Comparison of ENCODE assay signal across 1 cellular context in the genomic region with DNA sequence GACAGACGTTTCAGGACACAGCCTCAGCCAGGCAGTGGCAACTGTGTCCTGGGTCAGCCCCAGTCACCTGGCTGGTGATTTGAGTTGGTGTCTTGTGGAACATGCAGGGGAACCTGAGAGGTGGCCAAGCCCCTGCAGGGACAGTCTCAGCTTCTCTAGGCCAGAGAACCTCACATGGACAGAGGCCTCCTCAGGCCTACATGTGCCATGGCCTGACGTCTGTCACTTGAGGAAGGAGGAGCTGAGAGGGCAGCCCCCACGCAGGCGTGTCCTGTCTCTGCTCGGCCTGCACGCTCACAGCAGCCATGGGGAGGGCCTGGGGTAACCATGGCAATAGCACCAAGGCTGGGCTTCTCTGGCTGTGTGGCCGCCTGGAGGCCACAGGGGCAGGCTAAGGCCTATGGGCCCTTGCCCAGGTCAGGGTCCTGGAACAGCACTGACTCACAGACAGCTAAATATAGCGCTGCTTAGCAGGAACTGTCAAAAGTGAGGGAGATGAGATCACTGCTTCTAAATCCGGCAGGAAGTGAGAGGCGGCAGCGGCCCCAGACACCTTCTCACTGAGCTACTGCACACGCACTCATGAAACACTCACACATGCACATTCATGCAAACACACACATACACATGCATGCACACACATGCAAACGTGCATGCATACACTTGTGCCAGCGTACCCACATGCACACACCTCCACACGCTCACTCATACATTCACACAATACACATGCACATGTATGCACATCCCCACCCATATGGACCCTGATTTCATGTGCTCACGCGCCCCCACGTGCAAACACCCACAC.
TF ChIP-seq lines count a peak whose summit lies in the region.

No MANE protein-coding gene starts in this region.

TF ChIP-seq in K562, 482 proteins besides CTCF, POLR2A, EP300 and RAD21 (continued from another document and continues in another):
- TF ChIP-seq MGA (IDR thresholded peaks at IDR 0.05) (peak; percentile 76), ZNF263 (CRISPR knock-in tag; IDR thresholded peaks at IDR 0.05; ENCODE audit: borderline replicate concordance) (no peak), ZC3H4 (CRISPR knock-in tag; IDR thresholded peaks at IDR 0.05; ENCODE audit: borderline replicate concordance) (no peak), MEIS2 (IDR thresholded peaks at IDR 0.05; ENCODE audit: partially characterized antibody) (peak; percentile 84), MAFG (tag; conservative IDR thresholded peaks at IDR 0.05) (no peak), HMGN3 (IDR thresholded peaks at IDR 0.05; ENCODE audit: borderline replicate concordance, extremely low read depth, insufficient read length, low read depth, low read length) (no peak), ZNF584 (CRISPR knock-in tag; IDR thresholded peaks at IDR 0.05; ENCODE audit: low read depth) (0 out of 2 replicates have a peak, but pooled peaks have one; percentile 25), NFIX (CRISPR knock-in tag; IDR thresholded peaks at IDR 0.05; ENCODE audit: low read depth) (no peak), ZNF282 (CRISPR knock-in tag; IDR thresholded peaks at IDR 0.05) (no peak), ZFP30 (CRISPR knock-in tag; IDR thresholded peaks at IDR 0.05; ENCODE audit: borderline replicate concordance) (no peak), SAFB (IDR thresholded peaks at IDR 0.05; ENCODE audit: borderline replicate concordance, low read depth, low read length) (no peak), TRIM24 (IDR thresholded peaks at IDR 0.05) (no peak), ZNF311 (CRISPR knock-in tag; IDR thresholded peaks at IDR 0.05) (no peak), ILF3 (IDR thresholded peaks at IDR 0.05; ENCODE audit: borderline replicate concordance) (no peak), NFXL1 (CRISPR knock-in tag; IDR thresholded peaks at IDR 0.05) (no peak), STAT5A (IDR thresholded peaks at IDR 0.05; ENCODE audit: borderline replicate concordance, low read length) (no peak), BHLHE40 (IDR thresholded peaks at IDR 0.05; ENCODE audit: low read length) (peak; percentile 87), POLR2AphosphoS2 (IDR thresholded peaks at IDR 0.05; ENCODE audit: low read length) (no peak), PURB (CRISPR knock-in tag; IDR thresholded peaks at IDR 0.05; ENCODE audit: low read depth) (no peak), ZNF830 (CRISPR knock-in tag; IDR thresholded peaks at IDR 0.05) (no peak), FOXA3 (CRISPR knock-in tag; conservative IDR thresholded peaks at IDR 0.05 in 1 of 2, IDR thresholded peaks at IDR 0.05 in 1 of 2) (no peak; a peak in 2 of 4 replicates), DNMT1 (IDR thresholded peaks at IDR 0.05) (no peak), POLR3G (IDR thresholded peaks at IDR 0.05; ENCODE audit: extremely low read depth, insufficient read length, insufficient replicate concordance) (no peak), SRF (CRISPR knock-in tag; IDR thresholded peaks at IDR 0.05) (peak in 1 of 2 experiments; percentile 60; a peak in 1 of 4 replicates), RNF2 (IDR thresholded peaks at IDR 0.05) (peak; percentile 59; the same call in 1 of the 2 replicates), LEF1 (IDR thresholded peaks at IDR 0.05) (no peak), ZC3H11A (IDR thresholded peaks at IDR 0.05; ENCODE audit: low read depth, low read length) (no peak), HNRNPUL1 (IDR thresholded peaks at IDR 0.05; ENCODE audit: low read length) (no peak), JUNB (CRISPR knock-in tag; conservative IDR thresholded peaks at IDR 0.05) (no peak), ATF7 (IDR thresholded peaks at IDR 0.05) (peak; percentile 92), HMG20A (CRISPR knock-in tag; conservative IDR thresholded peaks at IDR 0.05) (no peak), ZNF740 (CRISPR knock-in tag; IDR thresholded peaks at IDR 0.05) (no peak), ZNF740 (tag; IDR thresholded peaks at IDR 0.05) (no peak), CREM (IDR thresholded peaks at IDR 0.05; ENCODE audit: low read depth) (peak; percentile 47; the same call in 1 of the 2 replicates), HSF4 (CRISPR knock-in tag; IDR thresholded peaks at IDR 0.05; ENCODE audit: borderline replicate concordance) (no peak), CREB5 (CRISPR knock-in tag; IDR thresholded peaks at IDR 0.05) (no peak), CHD4 (IDR thresholded peaks at IDR 0.05; ENCODE audit: insufficient read depth, insufficient replicate concordance, low read depth, low read length, poor library complexity, severe bottlenecking) (no peak)
- TF ChIP-seq, protein P1, sequence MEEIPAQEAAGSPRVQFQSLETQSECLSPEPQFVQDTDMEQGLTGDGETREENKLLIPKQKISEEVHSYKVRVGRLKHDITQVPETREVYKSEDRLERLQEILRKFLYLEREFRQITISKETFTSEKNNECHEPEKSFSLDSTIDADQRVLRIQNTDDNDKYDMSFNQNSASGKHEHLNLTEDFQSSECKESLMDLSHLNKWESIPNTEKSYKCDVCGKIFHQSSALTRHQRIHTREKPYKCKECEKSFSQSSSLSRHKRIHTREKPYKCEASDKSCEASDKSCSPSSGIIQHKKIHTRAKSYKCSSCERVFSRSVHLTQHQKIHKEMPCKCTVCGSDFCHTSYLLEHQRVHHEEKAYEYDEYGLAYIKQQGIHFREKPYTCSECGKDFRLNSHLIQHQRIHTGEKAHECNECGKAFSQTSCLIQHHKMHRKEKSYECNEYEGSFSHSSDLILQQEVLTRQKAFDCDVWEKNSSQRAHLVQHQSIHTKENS (CRISPR knock-in tag; IDR thresholded peaks at IDR 0.05) = no peak
- TF ChIP-seq, protein P2, sequence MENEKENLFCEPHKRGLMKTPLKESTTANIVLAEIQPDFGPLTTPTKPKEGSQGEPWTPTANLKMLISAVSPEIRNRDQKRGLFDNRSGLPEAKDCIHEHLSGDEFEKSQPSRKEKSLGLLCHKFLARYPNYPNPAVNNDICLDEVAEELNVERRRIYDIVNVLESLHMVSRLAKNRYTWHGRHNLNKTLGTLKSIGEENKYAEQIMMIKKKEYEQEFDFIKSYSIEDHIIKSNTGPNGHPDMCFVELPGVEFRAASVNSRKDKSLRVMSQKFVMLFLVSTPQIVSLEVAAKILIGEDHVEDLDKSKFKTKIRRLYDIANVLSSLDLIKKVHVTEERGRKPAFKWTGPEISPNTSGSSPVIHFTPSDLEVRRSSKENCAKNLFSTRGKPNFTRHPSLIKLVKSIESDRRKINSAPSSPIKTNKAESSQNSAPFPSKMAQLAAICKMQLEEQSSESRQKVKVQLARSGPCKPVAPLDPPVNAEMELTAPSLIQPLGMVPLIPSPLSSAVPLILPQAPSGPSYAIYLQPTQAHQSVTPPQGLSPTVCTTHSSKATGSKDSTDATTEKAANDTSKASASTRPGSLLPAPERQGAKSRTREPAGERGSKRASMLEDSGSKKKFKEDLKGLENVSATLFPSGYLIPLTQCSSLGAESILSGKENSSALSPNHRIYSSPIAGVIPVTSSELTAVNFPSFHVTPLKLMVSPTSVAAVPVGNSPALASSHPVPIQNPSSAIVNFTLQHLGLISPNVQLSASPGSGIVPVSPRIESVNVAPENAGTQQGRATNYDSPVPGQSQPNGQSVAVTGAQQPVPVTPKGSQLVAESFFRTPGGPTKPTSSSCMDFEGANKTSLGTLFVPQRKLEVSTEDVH (IDR thresholded peaks at IDR 0.05; ENCODE audit: low read depth, partially characterized antibody) = no peak
